ENCODE assay signal across 33 cellular contexts in the genomic region with DNA sequence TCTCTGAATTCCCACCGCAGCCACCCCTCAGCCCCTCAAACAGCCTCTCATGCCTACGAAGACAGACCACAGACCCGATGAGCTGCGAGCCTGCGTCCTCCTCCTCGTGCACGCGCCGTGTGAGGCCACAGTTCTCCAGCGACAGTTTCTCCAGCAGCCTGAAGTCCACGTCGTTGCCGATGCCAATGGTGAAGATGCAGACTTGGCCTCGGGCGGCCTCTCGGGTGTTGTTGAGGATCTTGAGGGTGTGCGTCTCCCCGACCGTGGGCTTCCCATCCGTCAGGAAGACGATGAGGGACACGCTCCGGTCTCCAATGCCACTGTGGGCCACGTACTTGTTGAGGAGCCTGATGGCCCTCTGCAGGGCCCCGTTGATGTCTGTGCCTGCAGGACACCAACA.
"Had no signal": no experiment of that assay in that cellular context is flagged by ENCODE, and none has a peak within 500 bp of the region (broad histone marks: within the 10 kb centered on the region; RNA-seq: fewer than 3 reads in every experiment).

No MANE protein-coding gene starts in this region.

- ATAC-seq: activated CD8-positive, alpha-beta memory T cell treated with anti-CD3 and anti-CD28 coated beads, Interleukin-2, amount 10 ng/mL, durations not matched to agents 7 days and 5 days; activated CD8-positive, alpha-beta T cell treated with anti-CD3 and anti-CD28 coated beads, Interleukin-2, amount 10 ng/mL, durations not matched to agents 7 days and 5 days; activated naive CD8-positive, alpha-beta T cell treated with anti-CD3 and anti-CD28 coated beads, Interleukin-2, amount 50 U/mL, for 24 hours; body of pancreas had no signal

- DNase-seq: activated B cell treated with CpG ODN at 0.5 μM for 24 hours; activated CD4-positive, alpha-beta memory T cell treated with anti-CD3 and anti-CD28 coated beads, Interleukin-2, amount 10 ng/mL, durations not matched to agents 7 days and 5 days; activated CD4-positive, alpha-beta T cell treated with anti-CD3 and anti-CD28 coated beads for 4 hours; activated CD4-positive, alpha-beta T cell treated with anti-CD3 and anti-CD28 coated beads, Interleukin-2, amount 10 ng/mL, durations not matched to agents 24 days and 14 days; activated CD4-positive, alpha-beta T cell treated with anti-CD3 and anti-CD28 coated beads, Interleukin-2, amount 50 U/mL, for 48 hours; activated CD4-positive, CD25-positive, alpha-beta regulatory T cell treated with anti-CD3 and anti-CD28 coated beads, Interleukin-2, amount 50 U/mL, for 72 hours; activated CD8-positive, alpha-beta memory T cell treated with anti-CD3 and anti-CD28 coated beads for 24 hours; activated CD8-positive, alpha-beta memory T cell treated with anti-CD3 and anti-CD28 coated beads, Interleukin-2, amount 10 ng/mL, durations not matched to agents 7 days and 5 days; activated CD8-positive, alpha-beta memory T cell treated with anti-CD3 and anti-CD28 coated beads, Interleukin-2, amount 50 U/mL, for 48 hours; activated CD8-positive, alpha-beta T cell treated with anti-CD3 and anti-CD28 coated beads, Interleukin-2, amount 10 ng/mL, durations not matched to agents 7 days and 5 days; activated effector memory CD4-positive, alpha-beta T cell treated with Interleukin-2 at 50 U/mL for 16 hours; activated gamma-delta T cell; activated naive CD4-positive, alpha-beta T cell treated with anti-CD3 and anti-CD28 coated beads, Interleukin-2, amount 10 ng/mL, durations not matched to agents 7 days and 5 days; activated naive CD4-positive, alpha-beta T cell treated with Interleukin-2 at 50 U/mL for 16 hours; activated naive CD8-positive, alpha-beta T cell treated with anti-CD3 and anti-CD28 coated beads, Interleukin-2, amount 10 ng/mL, durations not matched to agents 7 days and 5 days; activated naive CD8-positive, alpha-beta T cell treated with anti-CD3 and anti-CD28 coated beads, Interleukin-2, amount 50 U/mL, for 24 hours; activated T-cell treated with anti-CD3 and anti-CD28 coated beads, Interleukin-2, amount 50 U/mL, for 24 hours; activated T-cell treated with anti-CD3 and anti-CD28 coated beads, Interleukin-2, amount 50 U/mL, for 48 hours; amygdala; anterior cingulate cortex; body of pancreas; brain microvascular endothelial cell; caudate nucleus; cerebellar nuclear complex; SW 1271; T-helper 1 cell; T-helper 2 cell; T-helper 9 cell had no signal

- FAIRE-seq: astrocyte, TTC549 had no signal

- H3K27me3 ChIP-seq: body of pancreas, brain microvascular endothelial cell, breast epithelium, cardiac muscle cell had no signal

- H3K4me1 ChIP-seq: body of pancreas, breast epithelium had no signal

- H3K27ac ChIP-seq: body of pancreas, brain microvascular endothelial cell, breast epithelium, cardiac muscle cell, VCaP had no signal

- H3K4me3 ChIP-seq: body of pancreas, breast epithelium, cardiac muscle cell had no signal

- H3K36me3 ChIP-seq: brain microvascular endothelial cell, breast epithelium, cardiac muscle cell had no signal

- H3K9me3 ChIP-seq: body of pancreas, breast epithelium had no signal
